ENCODE assay signal across 1 cellular context in the genomic region with DNA sequence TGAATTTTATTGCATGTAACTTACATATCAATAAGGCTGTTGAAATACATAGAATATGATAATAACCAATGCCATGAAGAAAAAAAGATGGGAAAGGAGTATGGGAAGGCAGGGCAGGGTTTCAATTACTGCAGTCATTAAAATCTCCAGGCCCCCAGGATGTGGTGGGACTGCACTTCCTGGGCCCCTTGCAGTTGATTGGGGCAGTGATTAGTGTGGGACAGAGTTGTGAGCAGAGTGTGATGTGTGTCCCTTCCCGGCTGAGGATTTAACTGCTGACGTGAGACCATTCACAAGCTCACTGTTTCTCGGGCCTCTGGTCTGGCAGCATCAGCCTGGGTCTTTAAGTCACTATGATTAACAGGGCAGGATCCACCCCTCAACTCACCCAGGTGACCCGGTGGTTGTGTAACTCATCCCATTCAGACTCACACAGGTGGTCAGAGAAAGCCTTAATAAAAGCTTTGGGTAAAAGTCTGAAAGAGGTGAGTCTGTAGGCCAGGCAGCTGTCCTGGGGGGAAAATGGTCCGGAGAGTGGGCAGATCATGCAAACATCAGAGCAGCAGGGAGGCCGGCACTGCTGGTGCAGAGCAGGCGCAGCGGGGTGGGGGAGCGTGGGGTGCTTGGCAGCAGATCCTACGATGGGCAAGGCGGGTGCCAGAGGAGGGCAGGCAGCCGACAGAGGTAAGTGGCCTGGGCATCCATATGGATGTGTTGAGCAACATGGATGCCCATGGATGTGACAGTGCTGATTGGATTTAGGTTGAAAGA.
TF ChIP-seq lines count a peak whose summit lies in the region.

No MANE protein-coding gene starts in this region.

TF ChIP-seq in GM12878, 131 proteins besides CTCF, POLR2A, EP300 and RAD21:
- TF ChIP-seq, protein P1, sequence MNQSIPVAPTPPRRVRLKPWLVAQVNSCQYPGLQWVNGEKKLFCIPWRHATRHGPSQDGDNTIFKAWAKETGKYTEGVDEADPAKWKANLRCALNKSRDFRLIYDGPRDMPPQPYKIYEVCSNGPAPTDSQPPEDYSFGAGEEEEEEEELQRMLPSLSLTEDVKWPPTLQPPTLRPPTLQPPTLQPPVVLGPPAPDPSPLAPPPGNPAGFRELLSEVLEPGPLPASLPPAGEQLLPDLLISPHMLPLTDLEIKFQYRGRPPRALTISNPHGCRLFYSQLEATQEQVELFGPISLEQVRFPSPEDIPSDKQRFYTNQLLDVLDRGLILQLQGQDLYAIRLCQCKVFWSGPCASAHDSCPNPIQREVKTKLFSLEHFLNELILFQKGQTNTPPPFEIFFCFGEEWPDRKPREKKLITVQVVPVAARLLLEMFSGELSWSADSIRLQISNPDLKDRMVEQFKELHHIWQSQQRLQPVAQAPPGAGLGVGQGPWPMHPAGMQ (IDR thresholded peaks at IDR 0.05; ENCODE audit: borderline replicate concordance) = no peak
- TF ChIP-seq ZNF384 (IDR thresholded peaks at IDR 0.05; ENCODE audit: borderline replicate concordance, low read depth, low read length) (no peak), DPF2 (IDR thresholded peaks at IDR 0.05) (no peak), SIX5 (IDR thresholded peaks at IDR 0.05; ENCODE audit: low read depth, low read length, severe bottlenecking) (no peak), SREBF1 (IDR thresholded peaks at IDR 0.05; ENCODE audit: low read length) (no peak)
- TF ChIP-seq, protein P2, sequence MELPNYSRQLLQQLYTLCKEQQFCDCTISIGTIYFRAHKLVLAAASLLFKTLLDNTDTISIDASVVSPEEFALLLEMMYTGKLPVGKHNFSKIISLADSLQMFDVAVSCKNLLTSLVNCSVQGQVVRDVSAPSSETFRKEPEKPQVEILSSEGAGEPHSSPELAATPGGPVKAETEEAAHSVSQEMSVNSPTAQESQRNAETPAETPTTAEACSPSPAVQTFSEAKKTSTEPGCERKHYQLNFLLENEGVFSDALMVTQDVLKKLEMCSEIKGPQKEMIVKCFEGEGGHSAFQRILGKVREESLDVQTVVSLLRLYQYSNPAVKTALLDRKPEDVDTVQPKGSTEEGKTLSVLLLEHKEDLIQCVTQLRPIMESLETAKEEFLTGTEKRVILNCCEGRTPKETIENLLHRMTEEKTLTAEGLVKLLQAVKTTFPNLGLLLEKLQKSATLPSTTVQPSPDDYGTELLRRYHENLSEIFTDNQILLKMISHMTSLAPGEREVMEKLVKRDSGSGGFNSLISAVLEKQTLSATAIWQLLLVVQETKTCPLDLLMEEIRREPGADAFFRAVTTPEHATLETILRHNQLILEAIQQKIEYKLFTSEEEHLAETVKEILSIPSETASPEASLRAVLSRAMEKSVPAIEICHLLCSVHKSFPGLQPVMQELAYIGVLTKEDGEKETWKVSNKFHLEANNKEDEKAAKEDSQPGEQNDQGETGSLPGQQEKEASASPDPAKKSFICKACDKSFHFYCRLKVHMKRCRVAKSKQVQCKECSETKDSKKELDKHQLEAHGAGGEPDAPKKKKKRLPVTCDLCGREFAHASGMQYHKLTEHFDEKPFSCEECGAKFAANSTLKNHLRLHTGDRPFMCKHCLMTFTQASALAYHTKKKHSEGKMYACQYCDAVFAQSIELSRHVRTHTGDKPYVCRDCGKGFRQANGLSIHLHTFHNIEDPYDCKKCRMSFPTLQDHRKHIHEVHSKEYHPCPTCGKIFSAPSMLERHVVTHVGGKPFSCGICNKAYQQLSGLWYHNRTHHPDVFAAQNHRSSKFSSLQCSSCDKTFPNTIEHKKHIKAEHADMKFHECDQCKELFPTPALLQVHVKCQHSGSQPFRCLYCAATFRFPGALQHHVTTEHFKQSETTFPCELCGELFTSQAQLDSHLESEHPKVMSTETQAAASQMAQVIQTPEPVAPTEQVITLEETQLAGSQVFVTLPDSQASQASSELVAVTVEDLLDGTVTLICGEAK (IDR thresholded peaks at IDR 0.05; ENCODE audit: borderline replicate concordance) = no peak
